ENCODE assay signal across 9 cellular contexts in the genomic region with DNA sequence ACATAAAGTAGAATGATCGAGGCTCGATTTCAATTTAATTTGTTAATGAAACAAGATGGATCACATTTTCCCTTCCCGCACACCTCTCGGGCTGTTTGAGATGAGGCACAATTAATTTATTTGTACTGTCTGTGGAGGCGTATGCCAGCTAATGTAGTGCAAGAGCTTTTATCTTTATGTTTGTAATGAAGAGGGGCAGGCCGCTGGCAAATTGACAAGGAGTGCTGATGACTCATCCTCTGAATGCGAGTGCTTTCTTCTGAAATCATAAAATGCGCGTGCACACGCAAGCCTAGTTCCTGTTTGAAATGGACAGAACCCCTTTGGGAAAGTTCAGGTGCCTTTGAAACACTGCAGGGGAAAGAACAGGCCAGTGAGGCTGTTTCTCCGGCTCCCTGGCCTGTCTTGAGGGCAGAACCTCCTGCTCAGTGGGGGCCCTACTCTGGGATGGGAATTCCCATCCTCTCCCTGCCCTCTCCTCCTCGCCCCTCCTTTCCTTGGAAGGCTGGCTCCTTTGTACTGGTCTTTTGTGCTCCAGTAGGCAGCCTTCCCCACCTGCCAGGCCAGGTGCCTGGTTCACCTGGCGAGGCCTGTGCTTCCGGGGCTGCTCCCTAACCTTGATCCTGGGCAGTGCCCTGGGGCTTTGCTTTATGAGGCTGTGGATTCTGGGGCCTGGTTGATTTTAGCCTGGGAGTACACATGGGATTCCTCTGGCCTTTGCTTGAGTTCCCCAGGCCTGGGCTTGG. TPM values are rescaled to one million over a fixed set of nuclear protein-coding genes. Genes with fewer than 3 reads are reported as not detected.
DNase-seq lines count a peak whose midpoint lies in the region; ATAC-seq and TF ChIP-seq lines count a peak whose summit lies in the region.
"Had no signal": no experiment of that assay in that cellular context is flagged by ENCODE, and none has a peak within 500 bp of the region (broad histone marks: within the 10 kb centered on the region; RNA-seq: fewer than 3 reads in every experiment).

No MANE protein-coding gene starts in this region.

- H2AFZ ChIP-seq in ACC112 (ENCODE audit: low read length, unreplicated experiment), result no peak overlapping the region

- peaks cover 90% of the 10 kb centered on the region for H3K27me3 Mint-ChIP-seq in T-helper 17 cell
- peaks cover 79% of the 10 kb centered on the region for H3K27me3 Mint-ChIP-seq in activated naive CD8-positive, alpha-beta T cell treated with anti-CD3 and anti-CD28 coated beads for 36 hours

- no peak overlapping the region for H3K27ac Mint-ChIP-seq in T-helper 17 cell
- H3K27ac Mint-ChIP-seq in activated naive CD8-positive, alpha-beta T cell treated with anti-CD3 and anti-CD28 coated beads for 36 hours, result no peak overlapping the region
- H3K27ac Mint-ChIP-seq: activated naive CD8-positive, alpha-beta T cell treated with anti-CD3 and anti-CD28 coated beads, Interleukin-2, amount 10 ng/mL, durations not matched to agents 7 days and 5 days had no signal

- H3K4me1 Mint-ChIP-seq in T-helper 17 cell, result no peaks in the 10 kb centered on the region
- peaks cover 6% of the 10 kb centered on the region for H3K4me1 Mint-ChIP-seq in activated naive CD8-positive, alpha-beta T cell treated with anti-CD3 and anti-CD28 coated beads for 36 hours

- peaks cover 79% of the 10 kb centered on the region for H3K4me1 ChIP-seq in ACC112 (ENCODE audit: control insufficient read depth, insufficient read depth, low read length, unreplicated experiment)
- peaks cover 52% of the 10 kb centered on the region for H3K4me1 ChIP-seq in HUES48 (ENCODE audit: control insufficient read depth, insufficient read depth, low read length)
- H3K4me1 ChIP-seq in RWPE2 (ENCODE audit: insufficient read depth, poor library complexity, severe bottlenecking), result peaks cover 46% of the 10 kb centered on the region

- H3K27ac ChIP-seq in ACC112 (ENCODE audit: low read depth, low read length) (peak overlapping the region; percentile 72), HUES48 (ENCODE audit: low read depth, low read length) (peak overlapping the region; percentile 91), RWPE2 (ENCODE audit: poor library complexity, severe bottlenecking) (peak overlapping the region; percentile 94)

- no peaks in the 10 kb centered on the region for H3K36me3 ChIP-seq in ACC112 (ENCODE audit: insufficient read depth, low read length)
- H3K36me3 ChIP-seq in HUES48 (ENCODE audit: control insufficient read depth, insufficient read depth, low read length), result no peaks in the 10 kb centered on the region
- H3K36me3 ChIP-seq in RWPE2 (ENCODE audit: low read depth), result no peaks in the 10 kb centered on the region

- no peak overlapping the region for H3K4me3 Mint-ChIP-seq in T-helper 17 cell
- H3K4me3 Mint-ChIP-seq in activated naive CD8-positive, alpha-beta T cell treated with anti-CD3 and anti-CD28 coated beads for 36 hours, result no peak overlapping the region
- H3K4me3 Mint-ChIP-seq: activated naive CD8-positive, alpha-beta T cell treated with anti-CD3 and anti-CD28 coated beads, Interleukin-2, amount 10 ng/mL, durations not matched to agents 7 days and 5 days had no signal

- ATAC-seq in RWPE2 (ENCODE audit: low read depth), result peak; percentile 63
- ATAC-seq in stimulated activated naive CD8-positive, alpha-beta T cell treated with anti-CD3 and anti-CD28 coated beads, Interleukin-15, Interleukin-2, amounts not matched to agents 100 U/mL and 50 U/mL, for 24 hours, result no peak
- no peak for ATAC-seq in T-helper 17 cell

- H3K9me3 Mint-ChIP-seq in activated naive CD8-positive, alpha-beta T cell treated with anti-CD3 and anti-CD28 coated beads for 36 hours, result no peaks in the 10 kb centered on the region
- H3K9me3 Mint-ChIP-seq: activated naive CD8-positive, alpha-beta T cell treated with anti-CD3 and anti-CD28 coated beads, Interleukin-2, amount 10 ng/mL, durations not matched to agents 7 days and 5 days had no signal

- peaks cover 8% of the 10 kb centered on the region for H3K36me3 Mint-ChIP-seq in T-helper 17 cell (ENCODE audit: low read depth)
- H3K36me3 Mint-ChIP-seq in activated naive CD8-positive, alpha-beta T cell treated with anti-CD3 and anti-CD28 coated beads for 36 hours, result no peaks in the 10 kb centered on the region
- H3K36me3 Mint-ChIP-seq: activated naive CD8-positive, alpha-beta T cell treated with anti-CD3 and anti-CD28 coated beads, Interleukin-2, amount 10 ng/mL, durations not matched to agents 7 days and 5 days had no signal

- TF ChIP-seq CTCF in RWPE2 (IDR thresholded peaks at IDR 0.05; ENCODE audit: poor library complexity, severe bottlenecking) (no peak), fibroblast of villous mesenchyme (IDR thresholded peaks at IDR 0.05; ENCODE audit: insufficient read depth, low read depth, low read length) (no peak)

- H3K9me3 ChIP-seq in HUES48 (ENCODE audit: control insufficient read depth, insufficient read depth, low read length) (no peaks in the 10 kb centered on the region), RWPE2 (ENCODE audit: severe bottlenecking) (no peaks in the 10 kb centered on the region), T-helper 17 cell (ENCODE audit: control insufficient read depth, low read length, poor library complexity, severe bottlenecking) (no peaks in the 10 kb centered on the region)

- DNase-seq in RWPE2 (ENCODE audit: low spot score) (peak; percentile 85), fibroblast of villous mesenchyme (ENCODE audit: low read depth) (peak; percentile 98), posterior vena cava (ENCODE audit: low spot score) (peak; percentile 86), T-helper 17 cell (no peak)
- DNase-seq in stimulated activated naive CD8-positive, alpha-beta T cell treated with anti-CD3 and anti-CD28 coated beads, Interleukin-15, Interleukin-2, amounts not matched to agents 100 U/mL and 50 U/mL, for 24 hours, result no peak
- DNase-seq in activated naive CD8-positive, alpha-beta T cell treated with anti-CD3 and anti-CD28 coated beads for 36 hours, result no peak
- DNase-seq: activated naive CD8-positive, alpha-beta T cell treated with anti-CD3 and anti-CD28 coated beads, Interleukin-2, amount 10 ng/mL, durations not matched to agents 7 days and 5 days had no signal

- peaks cover 99% of the 10 kb centered on the region for H3K79me2 ChIP-seq in ACC112 (ENCODE audit: control insufficient read depth, insufficient read depth, low read length, unreplicated experiment)

- no peaks in the 10 kb centered on the region for H3K27me3 ChIP-seq in ACC112 (ENCODE audit: insufficient read depth, low read length)
- H3K27me3 ChIP-seq in HUES48 (ENCODE audit: control insufficient read depth, insufficient read depth, low read length), result no peaks in the 10 kb centered on the region
- H3K27me3 ChIP-seq in RWPE2 (ENCODE audit: insufficient read depth, poor library complexity, severe bottlenecking), result no peaks in the 10 kb centered on the region

- intact Hi-C loops in posterior vena cava (cut with DNase I), result no loop called here

- H3K4me3 ChIP-seq in ACC112 (ENCODE audit: low read depth, low read length) (peak overlapping the region; percentile 15; the same call in 1 of the 2 replicates), HUES48 (ENCODE audit: low read depth, low read length) (peak overlapping the region; percentile 30), RWPE2 (ENCODE audit: severe bottlenecking) (no peak overlapping the region), fibroblast of villous mesenchyme (ENCODE audit: low read depth, low read length) (no peak overlapping the region)

- peak overlapping the region; percentile 43; the same call in 1 of the 2 replicates for H3K9ac ChIP-seq in HUES48 (ENCODE audit: low read depth, low read length)

RNA-seq across cellular contexts. Expression of a gene that starts 50.3 kb away (rescaled TPM):
- total RNA-seq in fibroblast of villous mesenchyme, result 209 and 244 TPM in 2 replicates
- total RNA-seq in posterior vena cava, result 10 to 100 TPM; 56.5 to 59.2 TPM
- total RNA-seq in T-helper 17 cell, result under 1 TPM; 0.05 to 0.55 TPM
- under 1 TPM; 0.43 to 0.68 TPM for total RNA-seq in activated naive CD8-positive, alpha-beta T cell treated with anti-CD3 and anti-CD28 coated beads for 36 hours
- total RNA-seq: activated naive CD8-positive, alpha-beta T cell treated with anti-CD3 and anti-CD28 coated beads, Interleukin-2, amount 10 ng/mL, durations not matched to agents 7 days and 5 days had no signal

Comparison
In these comparisons a context has a peak if more than half of its experiments do, and no peak if none do; other contexts are left out.
1. H3K4me3 ChIP-seq: peak in ACC112 (single experiment) and HUES48 (single experiment); none in RWPE2 (single experiment) and fibroblast of villous mesenchyme (single experiment).
2. DNase-seq: peak in RWPE2 (single experiment), fibroblast of villous mesenchyme (single experiment) and posterior vena cava (single experiment); none in stimulated activated naive CD8-positive, alpha-beta T cell treated with anti-CD3 and anti-CD28 coated beads, Interleukin-15, Interleukin-2, amounts not matched to agents 100 U/mL and 50 U/mL, for 24 hours (single experiment), T-helper 17 cell (0 of 3) and activated naive CD8-positive, alpha-beta T cell treated with anti-CD3 and anti-CD28 coated beads for 36 hours (single experiment).
3. RNA of a gene that starts 50.3 kb away (total RNA-seq): 209 to 244 TPM in fibroblast of villous mesenchyme and 56.5 to 59.2 TPM in posterior vena cava; 0.43 to 0.68 TPM in activated naive CD8-positive, alpha-beta T cell treated with anti-CD3 and anti-CD28 coated beads for 36 hours and 0.05 to 0.55 TPM in T-helper 17 cell; every median in the first group is over 10 times any median in the second.
4. Peak in every context shown above with its lines, with median percentiles within 50 percentile points of each other: H3K27ac ChIP-seq.